Comparison of ENCODE assay signal across 16 cellular contexts in genomic region chr11:62514151-62514550, GRCh38. TPM values are rescaled to one million over a fixed set of nuclear protein-coding genes. Genes with fewer than 3 reads are reported as not detected.
A peak's percentile ranks its signal among the peaks of the same experiment; 100 is the strongest.
DNase-seq lines count a peak whose midpoint lies in the region; ATAC-seq and TF ChIP-seq lines count a peak whose summit lies in the region.
"Had no signal": no experiment of that assay in that cellular context is flagged by ENCODE, and none has a peak within 500 bp of the region (broad histone marks: within the 10 kb centered on the region; RNA-seq: fewer than 3 reads in every experiment).

No MANE protein-coding gene starts in this region.

- no peak overlapping the region for H3K27ac ChIP-seq in naive thymus-derived CD4-positive, alpha-beta T cell (ENCODE audit: low read depth, low read length)
- no peak overlapping the region for H3K27ac ChIP-seq in osteoblast (ENCODE audit: low read depth, low read length)

- peaks cover 36% of the 10 kb centered on the region for H3K79me2 ChIP-seq in osteoblast (ENCODE audit: insufficient read depth, low read length)

- H3K27me3 ChIP-seq in naive thymus-derived CD4-positive, alpha-beta T cell (ENCODE audit: control insufficient read depth in 2 of 2, insufficient read depth in 2 of 2, low read length in 2 of 2): no peaks in the 10 kb centered on the region
- H3K27me3 ChIP-seq in osteoblast (ENCODE audit: insufficient read depth, low read length): no peaks in the 10 kb centered on the region

- H2AFZ ChIP-seq in osteoblast (ENCODE audit: low read length): no peak overlapping the region

- peaks cover 43% of the 10 kb centered on the region for H4K20me1 ChIP-seq in osteoblast (ENCODE audit: insufficient read depth, low read length)

- POLR2A ChIA-PET in activated B cell treated with CpG ODN at 0.5 μM for 24 hours (lab: Charles Lee): interaction anchor here (1.3 kb wide), 1 partner anchor 29 kb away, joined by 3 read pairs; no protein-coding TSS in a partner anchor
- POLR2A ChIA-PET in naive thymus-derived CD4-positive, alpha-beta T cell (lab: Charles Lee): no interaction called here

- intact Hi-C loops in activated B cell treated with CpG ODN at 0.5 μM for 24 hours (cut with micrococcal nuclease): no loop called here
- intact Hi-C loops in naive thymus-derived CD4-positive, alpha-beta T cell (cut with micrococcal nuclease): no loop called here

- peak overlapping the region; percentile 10 for H3K27ac Mint-ChIP-seq in activated B cell treated with CpG ODN at 0.5 μM for 24 hours
- H3K27ac Mint-ChIP-seq in naive thymus-derived CD4-positive, alpha-beta T cell: no peak overlapping the region
- H3K27ac Mint-ChIP-seq: T-helper 1 cell treated with Interleukin-12 subunit alpha and Interleukin-12 subunit beta and Interleukin-4 antibody, amounts not matched to agents 30 μg/mL and 1 μg/mL, for 36 hours had no signal

- DNase-seq in GM10266 (ENCODE audit: extremely low spot score) (peak; percentile 34), activated B cell treated with CpG ODN at 0.5 μM for 24 hours (no peak), activated gamma-delta T cell (lab: John Stamatoyannopoulos, UW) (no peak), osteoblast (ENCODE audit: insufficient read length, low spot score, missing footprints) (no peak)
- no peak for DNase-seq in naive thymus-derived CD4-positive, alpha-beta T cell
- DNase-seq: activated CD4-positive, alpha-beta T cell treated with anti-CD3 and anti-CD28 coated beads for 1 hour; activated T-cell treated with anti-CD3 and anti-CD28 coated beads, Interleukin-2, amount 50 U/mL, for 4 hours; aorta; cortex of kidney; MV-4-11; NCI-H748 treated with DMSO at 0.1 percent for 48 hours; RPMI8226 had no signal

- ATAC-seq in GM19023 (IDR thresholded peaks at IDR 0.05; ENCODE audit: unreplicated experiment) (peak; percentile 77), activated B cell treated with CpG ODN at 0.5 μM for 24 hours (ENCODE audit: low read depth) (peak; percentile 75), GM18498 (IDR thresholded peaks at IDR 0.05; ENCODE audit: unreplicated experiment) (no peak)
- peak; percentile 31 for ATAC-seq in naive thymus-derived CD4-positive, alpha-beta T cell

- CTCF ChIA-PET in activated B cell treated with CpG ODN at 0.5 μM for 24 hours (lab: Charles Lee): interaction anchor here (1.0 to 1.5 kb wide), 2 partner anchors 29 to 46 kb away, joined by 4 read pairs; no protein-coding TSS in a partner anchor
- CTCF ChIA-PET in naive thymus-derived CD4-positive, alpha-beta T cell (lab: Charles Lee): interaction anchor here (0.6 kb wide), 1 partner anchor 44 kb away, joined by 7 read pairs; no protein-coding TSS in a partner anchor

- TF ChIP-seq CTCF in GM10266 (IDR thresholded peaks at IDR 0.05; ENCODE audit: control insufficient read depth, insufficient read depth, low read depth, missing control alignments) (no peak), activated B cell treated with CpG ODN at 0.5 μM for 24 hours (IDR thresholded peaks at IDR 0.05) (no peak), osteoblast (IDR thresholded peaks at IDR 0.05; ENCODE audit: extremely low read depth, low read depth, low read length) (no peak)

- H3K27me3 Mint-ChIP-seq in activated B cell treated with CpG ODN at 0.5 μM for 24 hours: no peaks in the 10 kb centered on the region
- no peaks in the 10 kb centered on the region for H3K27me3 Mint-ChIP-seq in naive thymus-derived CD4-positive, alpha-beta T cell

- H3K4me2 ChIP-seq in osteoblast (ENCODE audit: insufficient read depth, low read length): no peak overlapping the region

- H3K9me3 Mint-ChIP-seq in activated B cell treated with CpG ODN at 0.5 μM for 24 hours: no peaks in the 10 kb centered on the region
- no peaks in the 10 kb centered on the region for H3K9me3 Mint-ChIP-seq in naive thymus-derived CD4-positive, alpha-beta T cell
- H3K9me3 Mint-ChIP-seq: activated T-cell treated with anti-CD3 and anti-CD28 coated beads, Interleukin-2, amount 50 U/mL, for 4 hours; T-helper 1 cell treated with Interleukin-12 subunit alpha and Interleukin-12 subunit beta and Interleukin-4 antibody, amounts not matched to agents 30 μg/mL and 1 μg/mL, for 36 hours had no signal

- peaks cover 14% of the 10 kb centered on the region for H3K4me1 Mint-ChIP-seq in activated B cell treated with CpG ODN at 0.5 μM for 24 hours
- peaks cover 0 to 8% (median 0%) of the 10 kb centered on the region in 7 donors for H3K4me1 Mint-ChIP-seq in naive thymus-derived CD4-positive, alpha-beta T cell

- peaks cover 51% of the 10 kb centered on the region for H3K36me3 Mint-ChIP-seq in activated B cell treated with CpG ODN at 0.5 μM for 24 hours (ENCODE audit: low read depth)
- H3K36me3 Mint-ChIP-seq in naive thymus-derived CD4-positive, alpha-beta T cell: peaks cover 0 to 14% (median 6%) of the 10 kb centered on the region in 5 donors

- no peaks in the 10 kb centered on the region for H3K9me3 ChIP-seq in naive thymus-derived CD4-positive, alpha-beta T cell (ENCODE audit: control insufficient read depth in 2 of 3, low read length in 3 of 3)
- H3K9me3 ChIP-seq in osteoblast (ENCODE audit: low read depth, low read length): no peaks in the 10 kb centered on the region

- peaks cover 0 to 32% (median 3%) of the 10 kb centered on the region in 3 experiments for H3K36me3 ChIP-seq in naive thymus-derived CD4-positive, alpha-beta T cell (ENCODE audit: control insufficient read depth in 2 of 3, insufficient read depth in 3 of 3, low read length in 3 of 3)
- peaks cover 46% of the 10 kb centered on the region for H3K36me3 ChIP-seq in osteoblast (ENCODE audit: insufficient read depth, low read length)

- H3K4me1 ChIP-seq in naive thymus-derived CD4-positive, alpha-beta T cell (ENCODE audit: control insufficient read depth in 2 of 2, insufficient read depth in 2 of 2, low read length in 2 of 2): no peaks in the 10 kb centered on the region
- H3K4me1 ChIP-seq in osteoblast (ENCODE audit: insufficient read depth, low read length): peaks cover 8% of the 10 kb centered on the region

- no peak overlapping the region for H3K4me3 Mint-ChIP-seq in activated B cell treated with CpG ODN at 0.5 μM for 24 hours
- H3K4me3 Mint-ChIP-seq in naive thymus-derived CD4-positive, alpha-beta T cell: no peak overlapping the region
- H3K4me3 Mint-ChIP-seq: activated T-cell treated with anti-CD3 and anti-CD28 coated beads, Interleukin-2, amount 50 U/mL, for 4 hours; CD14-positive monocyte; T-helper 1 cell treated with Interleukin-12 subunit alpha and Interleukin-12 subunit beta and Interleukin-4 antibody, amounts not matched to agents 30 μg/mL and 1 μg/mL, for 36 hours had no signal

- H3K4me3 ChIP-seq in naive thymus-derived CD4-positive, alpha-beta T cell (ENCODE audit: low read length): no peak overlapping the region
- H3K4me3 ChIP-seq in osteoblast (ENCODE audit: insufficient read depth, low read length): no peak overlapping the region

RNA-seq across cellular contexts. Expression of gene AHNAK, which starts 32.5 kb away (rescaled TPM):
- 246 and 248 TPM in 2 replicates for total RNA-seq in activated B cell treated with CpG ODN at 0.5 μM for 24 hours
- total RNA-seq in naive thymus-derived CD4-positive, alpha-beta T cell: 100 to 1,000 TPM; 174 to 622 (median 243) TPM
- 1 to 10 TPM; 6.7 to 7.7 TPM for polyA plus RNA-seq in naive thymus-derived CD4-positive, alpha-beta T cell
- 646 and 720 TPM in 2 replicates for total RNA-seq in osteoblast

RNA-seq across cellular contexts. Expression of gene EEF1G, which starts 59.5 kb away (rescaled TPM):
- 2,373 and 2,524 TPM in 2 replicates for total RNA-seq in activated B cell treated with CpG ODN at 0.5 μM for 24 hours
- total RNA-seq in naive thymus-derived CD4-positive, alpha-beta T cell: 1,000 to 10,000 TPM; 1,186 to 2,550 (median 2,338) TPM
- 1,000 to 10,000 TPM; 2,027 to 2,354 TPM for polyA plus RNA-seq in naive thymus-derived CD4-positive, alpha-beta T cell
- total RNA-seq in osteoblast: 1,004 and 1,049 TPM in 2 replicates
